ENCODE assay signal across 1 cellular context in genomic region chr10:100346351-100346764, GRCh38.
TF ChIP-seq lines count a peak whose summit lies in the region.

No MANE protein-coding gene starts in this region.

TF ChIP-seq in HEK293, 187 proteins besides CTCF, POLR2A, EP300 and RAD21 (continued from another document):
- TF ChIP-seq ZBTB11 (tag by site-specific recombination; conservative IDR thresholded peaks at IDR 0.05; ENCODE audit: low read depth) (peak; percentile 53; the same call in 1 of the 2 replicates), HOXD13 (CRISPR knock-in tag; IDR thresholded peaks at IDR 0.05; ENCODE audit: borderline replicate concordance) (no peak), ZNF223 (tag by site-specific recombination; IDR thresholded peaks at IDR 0.05) (no peak), PRDM6 (tag by site-specific recombination; IDR thresholded peaks at IDR 0.05) (no peak), ZNF133 (tag by site-specific recombination; IDR thresholded peaks at IDR 0.05) (no peak), ZNF830 (tag by site-specific recombination; IDR thresholded peaks at IDR 0.05; ENCODE audit: low read depth) (no peak), ZNF549 (tag by site-specific recombination; IDR thresholded peaks at IDR 0.05) (no peak), ZNF266 (tag by site-specific recombination; IDR thresholded peaks at IDR 0.05; ENCODE audit: low read depth) (no peak), EGR2 (tag by site-specific recombination; IDR thresholded peaks at IDR 0.05; ENCODE audit: low read depth) (peak; percentile 77), TCF7L2 (IDR thresholded peaks at IDR 0.05; ENCODE audit: borderline replicate concordance, low read depth, low read length) (no peak), ZNF555 (tag by site-specific recombination; conservative IDR thresholded peaks at IDR 0.05) (no peak), ZBTB7A (tag by site-specific recombination; IDR thresholded peaks at IDR 0.05; ENCODE audit: low read depth) (0 out of 2 replicates have a peak, but pooled peaks have one; percentile 16), SCRT2 (tag by site-specific recombination; IDR thresholded peaks at IDR 0.05) (no peak), ZNF629 (tag by site-specific recombination; IDR thresholded peaks at IDR 0.05) (no peak), ZNF146 (tag by site-specific recombination; IDR thresholded peaks at IDR 0.05) (no peak), ZNF837 (tag by site-specific recombination; IDR thresholded peaks at IDR 0.05) (peak; percentile 61; the same call in 1 of the 2 replicates), ZBTB6 (tag by site-specific recombination; IDR thresholded peaks at IDR 0.05) (no peak), ZNF785 (tag by site-specific recombination; IDR thresholded peaks at IDR 0.05) (no peak), ZNF621 (tag by site-specific recombination; IDR thresholded peaks at IDR 0.05) (no peak), ZNF776 (tag by site-specific recombination; IDR thresholded peaks at IDR 0.05; ENCODE audit: borderline replicate concordance) (no peak), ZFP3 (tag by site-specific recombination; IDR thresholded peaks at IDR 0.05; ENCODE audit: low read depth) (no peak), ZNF610 (tag by site-specific recombination; IDR thresholded peaks at IDR 0.05; ENCODE audit: borderline replicate concordance) (no peak), ZNF654 (tag by site-specific recombination; IDR thresholded peaks at IDR 0.05; ENCODE audit: low read depth) (no peak), ZNF529 (tag by site-specific recombination; IDR thresholded peaks at IDR 0.05; ENCODE audit: insufficient replicate concordance) (no peak), ZBTB1 (tag by site-specific recombination; IDR thresholded peaks at IDR 0.05) (no peak), ZNF416 (tag by site-specific recombination; IDR thresholded peaks at IDR 0.05) (no peak), HOXA7 (CRISPR knock-in tag; IDR thresholded peaks at IDR 0.05; ENCODE audit: borderline replicate concordance) (no peak), ZNF670 (tag by site-specific recombination; IDR thresholded peaks at IDR 0.05; ENCODE audit: low read depth) (no peak), YY2 (tag by site-specific recombination; IDR thresholded peaks at IDR 0.05) (no peak), SP7 (tag by site-specific recombination; IDR thresholded peaks at IDR 0.05) (no peak), SALL2 (tag by site-specific recombination; IDR thresholded peaks at IDR 0.05; ENCODE audit: borderline replicate concordance) (no peak), ZNF394 (tag by site-specific recombination; IDR thresholded peaks at IDR 0.05; ENCODE audit: borderline replicate concordance) (no peak), ZEB2 (tag by site-specific recombination; IDR thresholded peaks at IDR 0.05) (no peak), PBX3 (CRISPR knock-in tag; IDR thresholded peaks at IDR 0.05) (no peak), ZNF521 (tag by site-specific recombination; IDR thresholded peaks at IDR 0.05) (no peak), ZBTB44 (tag by site-specific recombination; IDR thresholded peaks at IDR 0.05) (no peak), ZBTB20 (tag by site-specific recombination; IDR thresholded peaks at IDR 0.05) (peak; percentile 85), SCRT1 (tag by site-specific recombination; IDR thresholded peaks at IDR 0.05; ENCODE audit: borderline replicate concordance) (no peak), GLIS1 (tag by site-specific recombination; IDR thresholded peaks at IDR 0.05) (peak; percentile 79), ZNF560 (tag by site-specific recombination; IDR thresholded peaks at IDR 0.05; ENCODE audit: borderline replicate concordance) (no peak), ZIC2 (tag by site-specific recombination; IDR thresholded peaks at IDR 0.05) (no peak), ZNF248 (tag by site-specific recombination; IDR thresholded peaks at IDR 0.05) (no peak), SP3 (tag by site-specific recombination; IDR thresholded peaks at IDR 0.05) (peak; percentile 59), KLF9 (tag by site-specific recombination; IDR thresholded peaks at IDR 0.05; ENCODE audit: low read depth) (peak; percentile 96), ZBTB49 (tag by site-specific recombination; IDR thresholded peaks at IDR 0.05; ENCODE audit: low read depth) (no peak), ZSCAN5A (tag by site-specific recombination; IDR thresholded peaks at IDR 0.05) (no peak), ZNF211 (tag by site-specific recombination; IDR thresholded peaks at IDR 0.05; ENCODE audit: low read depth) (no peak), ZNF664 (tag by site-specific recombination; IDR thresholded peaks at IDR 0.05) (no peak), ZNF433 (tag by site-specific recombination; IDR thresholded peaks at IDR 0.05; ENCODE audit: low read depth) (no peak)
